14 cellular contexts compared by ENCODE assay signal in the genomic region with DNA sequence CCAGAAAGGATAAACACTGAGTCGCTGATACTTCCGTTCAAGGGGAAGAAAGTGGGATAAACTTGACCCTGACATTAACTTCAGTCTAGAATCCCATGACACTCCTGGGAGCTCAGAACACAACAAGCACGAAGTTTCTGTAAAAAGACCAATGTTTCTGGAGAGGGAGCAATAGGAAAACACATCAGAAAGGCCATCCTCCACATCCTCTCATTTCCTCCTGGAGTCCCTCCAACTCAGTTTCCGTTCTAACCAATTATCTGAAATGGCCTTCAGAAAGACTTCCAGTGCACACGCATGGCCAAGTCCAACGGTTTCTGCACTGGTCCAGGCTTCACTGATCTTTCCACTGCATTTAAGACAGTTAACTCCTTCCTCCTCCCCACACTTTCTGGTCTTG.
DNase-seq lines count a peak whose midpoint lies in the region; ATAC-seq and TF ChIP-seq lines count a peak whose summit lies in the region.
"Had no signal": no experiment of that assay in that cellular context is flagged by ENCODE, and none has a peak within 500 bp of the region (broad histone marks: within the 10 kb centered on the region; RNA-seq: fewer than 3 reads in every experiment).

No MANE protein-coding gene starts in this region.

- no peaks in the 10 kb centered on the region for H3K36me3 ChIP-seq in Panc1 (ENCODE audit: control insufficient read depth, insufficient read depth, low read length)
- H3K36me3 ChIP-seq in esophagus (ENCODE audit: control insufficient read depth in 2 of 2, insufficient read depth in 2 of 2, low read length in 1 of 2): no peaks in the 10 kb centered on the region
- no peaks in the 10 kb centered on the region for H3K36me3 ChIP-seq in lung (ENCODE audit: control insufficient read depth in 2 of 2, insufficient read depth in 2 of 2, low read length in 2 of 2)
- H3K36me3 ChIP-seq in upper lobe of right lung: no peaks in the 10 kb centered on the region

- TF ChIP-seq CTCF in Panc1 (IDR thresholded peaks at IDR 0.05) (no peak), lung (IDR thresholded peaks at IDR 0.05; ENCODE audit: control extremely low read depth, extremely low read depth) (no peak), upper lobe of right lung (IDR thresholded peaks at IDR 0.05) (no peak)

- H3K4me1 ChIP-seq in Panc1 (ENCODE audit: control insufficient read depth, insufficient read depth, low read length) (peaks cover 52% of the 10 kb centered on the region), esophagus (ENCODE audit: control insufficient read depth in 2 of 2, insufficient read depth in 2 of 2, low read length in 1 of 2) (no peaks in the 10 kb centered on the region), lung (ENCODE audit: control insufficient read depth in 2 of 2, insufficient read depth in 2 of 2, low read length in 2 of 2) (peaks cover 21 to 42% of the 10 kb centered on the region in 2 donors), upper lobe of right lung (peaks cover 41% of the 10 kb centered on the region)

- H3K27me3 ChIP-seq in Panc1 (ENCODE audit: control insufficient read depth, insufficient read depth, low read length) (no peaks in the 10 kb centered on the region), esophagus (ENCODE audit: control insufficient read depth in 1 of 2, insufficient read depth in 2 of 2, low read length in 2 of 2) (no peaks in the 10 kb centered on the region), lung (ENCODE audit: control insufficient read depth, insufficient read depth) (no peaks in the 10 kb centered on the region), upper lobe of right lung (no peaks in the 10 kb centered on the region)

- H3K27ac Mint-ChIP-seq in immature natural killer cell: no peak overlapping the region
- H3K27ac Mint-ChIP-seq: activated CD4-positive, alpha-beta memory T cell treated with anti-CD3 and anti-CD28 coated beads for 36 hours; effector memory CD8-positive, alpha-beta T cell; natural killer cell treated with Interleukin-12 subunit alpha and Interleukin-12 subunit beta and Interleukin-15 and Interleukin-18, amount 100 ng/mL, for 72 hours; stimulated activated effector memory CD8-positive, alpha-beta T cell treated with anti-CD3 and anti-CD28 coated beads, Interleukin-12 subunit alpha, Interleukin-12 subunit beta, amount 100 ng/mL, for 72 hours had no signal

- CTCF ChIA-PET in Panc1 (lab: Charles Lee): interaction anchor here (0.7 kb wide), 1 partner anchor 178 kb away, joined by 4 read pairs; no protein-coding TSS in a partner anchor

- no peaks in the 10 kb centered on the region for H3K9me3 Mint-ChIP-seq in immature natural killer cell
- H3K9me3 Mint-ChIP-seq: activated CD4-positive, alpha-beta memory T cell treated with anti-CD3 and anti-CD28 coated beads for 36 hours; effector memory CD8-positive, alpha-beta T cell; natural killer cell treated with Interleukin-12 subunit alpha and Interleukin-12 subunit beta and Interleukin-15 and Interleukin-18, amount 100 ng/mL, for 72 hours; stimulated activated effector memory CD8-positive, alpha-beta T cell treated with anti-CD3 and anti-CD28 coated beads, Interleukin-12 subunit alpha, Interleukin-12 subunit beta, amount 100 ng/mL, for 72 hours had no signal

- H3K4me3 ChIP-seq in Panc1 (ENCODE audit: low read depth in 2 of 2, low read length in 2 of 2) (no peak overlapping the region), esophagus (ENCODE audit: low read depth in 1 of 2, low read length in 2 of 2) (no peak overlapping the region), lung (no peak overlapping the region), upper lobe of right lung (no peak overlapping the region)

- H3K9me3 ChIP-seq in Panc1 (ENCODE audit: control insufficient read depth, insufficient read depth, low read depth, low read length) (no peaks in the 10 kb centered on the region), esophagus (ENCODE audit: control insufficient read depth in 2 of 2, insufficient read depth in 1 of 2, low read depth in 1 of 2, low read length in 1 of 2) (no peaks in the 10 kb centered on the region), lung (ENCODE audit: control insufficient read depth in 2 of 2, insufficient read depth in 1 of 2, low read length in 1 of 2) (no peaks in the 10 kb centered on the region), upper lobe of right lung (no peaks in the 10 kb centered on the region)

- no peaks in the 10 kb centered on the region for H3K4me1 Mint-ChIP-seq in immature natural killer cell
- H3K4me1 Mint-ChIP-seq: stimulated activated effector memory CD8-positive, alpha-beta T cell treated with anti-CD3 and anti-CD28 coated beads, Interleukin-12 subunit alpha, Interleukin-12 subunit beta, amount 100 ng/mL, for 72 hours had no signal

- peaks cover 0 to 3% (median 2%) of the 10 kb centered on the region in 3 donors for H3K27me3 Mint-ChIP-seq in immature natural killer cell (ENCODE audit: low read depth in 3 of 3)

- POLR2A ChIA-PET in Panc1 (lab: Charles Lee): interaction anchor here (0.7 kb wide), 1 partner anchor 161 kb away, joined by 5 read pairs; no protein-coding TSS in a partner anchor

- BruUV-seq in Panc1 (replicated peaks; lab: Mats Ljungman, UMichigan): no TSS peak

- H3K27ac ChIP-seq in Panc1 (ENCODE audit: low read length): peak overlapping the region; percentile 68
- peak overlapping the region; percentile 42 to 62 for H3K27ac ChIP-seq in esophagus (ENCODE audit: low read depth in 2 of 2, low read length in 1 of 2)
- H3K27ac ChIP-seq in lung (ENCODE audit: low read depth in 1 of 2, low read length in 1 of 2): peak overlapping the region; percentile 67 to 96
- peak overlapping the region; percentile 52 for H3K27ac ChIP-seq in upper lobe of right lung
- H3K27ac ChIP-seq in substantia nigra (ENCODE audit: low read depth, low read length, poor library complexity, severe bottlenecking): no peak overlapping the region

- no peak overlapping the region for H3K4me3 Mint-ChIP-seq in immature natural killer cell
- H3K4me3 Mint-ChIP-seq: activated CD4-positive, alpha-beta memory T cell treated with anti-CD3 and anti-CD28 coated beads for 36 hours; effector memory CD8-positive, alpha-beta T cell; natural killer cell treated with Interleukin-12 subunit alpha and Interleukin-12 subunit beta and Interleukin-15 and Interleukin-18, amount 100 ng/mL, for 72 hours; stimulated activated effector memory CD8-positive, alpha-beta T cell treated with anti-CD3 and anti-CD28 coated beads, Interleukin-12 subunit alpha, Interleukin-12 subunit beta, amount 100 ng/mL, for 72 hours had no signal

- DNase-seq in Panc1 (ENCODE audit: low read depth, low spot score): no peak
- no peak for DNase-seq in lung (ENCODE audit: low spot score)
- DNase-seq in upper lobe of right lung: no peak
- no peak for DNase-seq in stimulated activated CD4-positive, alpha-beta T cell treated with anti-CD3 and anti-CD28 coated beads, Interleukin-2, amount 100 ng/mL, for 48 hours
- no peak for DNase-seq in substantia nigra (lab: John Stamatoyannopoulos, UW)
- no peak for DNase-seq in immature natural killer cell
- DNase-seq: activated CD4-positive, alpha-beta memory T cell treated with anti-CD3 and anti-CD28 coated beads for 36 hours; effector memory CD8-positive, alpha-beta T cell; GOT3; NCI-H1436; stimulated activated CD4-positive, alpha-beta T cell treated with anti-CD3 and anti-CD28 coated beads, Interleukin-15, amount 100 ng/mL, for 24 hours had no signal

- in situ Hi-C loops in Panc1 (cut with HindIII; ENCODE audit: low pct_unique_long_range_greater_than_20kb, low sequenced_read_pairs): no loop called here

- H3K36me3 Mint-ChIP-seq in immature natural killer cell: no peaks in the 10 kb centered on the region
- H3K36me3 Mint-ChIP-seq: activated CD4-positive, alpha-beta memory T cell treated with anti-CD3 and anti-CD28 coated beads for 36 hours; natural killer cell treated with Interleukin-12 subunit alpha and Interleukin-12 subunit beta and Interleukin-15 and Interleukin-18, amount 100 ng/mL, for 72 hours; stimulated activated effector memory CD8-positive, alpha-beta T cell treated with anti-CD3 and anti-CD28 coated beads, Interleukin-12 subunit alpha, Interleukin-12 subunit beta, amount 100 ng/mL, for 72 hours had no signal

- no peak for ATAC-seq in Panc1
- no peak for ATAC-seq in lung (ENCODE audit: insufficient read depth, low FRiP score)
- ATAC-seq in upper lobe of right lung: no peak
- ATAC-seq: effector memory CD8-positive, alpha-beta T cell; natural killer cell treated with Interleukin-12 subunit alpha and Interleukin-12 subunit beta and Interleukin-15 and Interleukin-18, amount 100 ng/mL, for 72 hours; stimulated activated effector memory CD8-positive, alpha-beta T cell treated with anti-CD3 and anti-CD28 coated beads, Interleukin-12 subunit alpha, Interleukin-12 subunit beta, amount 100 ng/mL, for 72 hours had no signal

- 48 to 54% methylated on average over 6 of the region's 6 CpGs for WGBS in esophagus, 2 donors
- 41 to 68% methylated on average over 6 of the region's 6 CpGs for WGBS in lung, 2 donors

- intact Hi-C loops in Panc1 (cut with micrococcal nuclease; ENCODE audit: unreplicated experiment): no loop called here
- intact Hi-C loops in upper lobe of right lung (cut with DNase I): no loop called here
